Comparison of ENCODE assay signal across 8 cellular contexts in genomic region chr2:15940661-15941482, GRCh38. TPM values are rescaled to one million over a fixed set of nuclear protein-coding genes. Genes with fewer than 3 reads are reported as not detected.
DNase-seq lines count a peak whose midpoint lies in the region; ATAC-seq, FAIRE-seq and TF ChIP-seq lines count a peak whose summit lies in the region.

No MANE protein-coding gene starts in this region.

- peak overlapping the region; percentile 96 for H3K27ac Mint-ChIP-seq in glutamatergic neuron (ENCODE audit: unreplicated experiment)

- ATAC-seq in HG03469 (IDR thresholded peaks at IDR 0.05; ENCODE audit: unreplicated experiment) = no peak

- TF ChIP-seq POLR2A in GM12892 (IDR thresholded peaks at IDR 0.05; ENCODE audit: low read depth, low read length) (no peak), Peyer's patch (IDR thresholded peaks at IDR 0.05) (no peak)

- H3K36me3 Mint-ChIP-seq in glutamatergic neuron (ENCODE audit: unreplicated experiment) = peaks cover 6% of the 10 kb centered on the region

- TF ChIP-seq CTCF in Peyer's patch (IDR thresholded peaks at IDR 0.05) (no peak), glutamatergic neuron (IDR thresholded peaks at IDR 0.05; ENCODE audit: partially characterized antibody, unreplicated experiment) (no peak)

- no peaks in the 10 kb centered on the region for H3K36me3 ChIP-seq in Peyer's patch

- H3K27me3 ChIP-seq in Peyer's patch = peaks cover 0 to 5% of the 10 kb centered on the region in 2 donors

- H3K9me3 ChIP-seq in Peyer's patch = no peaks in the 10 kb centered on the region

- DNase-seq in GM12892 (ENCODE audit: insufficient read length) = peak; percentile 14
- DNase-seq in Peyer's patch = no peak
- DNase-seq in glutamatergic neuron = peak; percentile 60
- DNase-seq in pons (ENCODE audit: low spot score) = peak; percentile 15
- DNase-seq in retina = no peak
- DNase-seq in stimulated activated CD4-positive, alpha-beta T cell treated with anti-CD3 and anti-CD28 coated beads, Interleukin-4, amount 100 ng/mL, for 4 hours = no peak
- DNase-seq in Ammon's horn (ENCODE audit: low spot score) = no peak

- H3K4me1 ChIP-seq in Peyer's patch = peaks cover 0 to 47% (median 0%) of the 10 kb centered on the region in 4 donors

- peaks cover 18% of the 10 kb centered on the region for H3K27me3 Mint-ChIP-seq in glutamatergic neuron (ENCODE audit: unreplicated experiment)

- peaks cover 18% of the 10 kb centered on the region for H3K4me1 Mint-ChIP-seq in glutamatergic neuron (ENCODE audit: low read depth, unreplicated experiment)

- peaks cover 23% of the 10 kb centered on the region for H3K9me3 Mint-ChIP-seq in glutamatergic neuron (ENCODE audit: unreplicated experiment)

- peak overlapping the region; percentile 94 for H3K4me3 Mint-ChIP-seq in glutamatergic neuron (ENCODE audit: unreplicated experiment)

- FAIRE-seq in GM12892 (lab: Jason Lieb, UNC) = no peak

- H3K4me3 ChIP-seq in Peyer's patch = peak overlapping the region; percentile 22 to 60 (median 40)

- H3K27ac ChIP-seq in Peyer's patch = no peak overlapping the region

RNA-seq across cellular contexts. Expression of gene MYCN, which starts 0.5 kb away (rescaled TPM):
- not detected for polyA plus RNA-seq in GM12892 (2012; ENCODE audit: missing spikeins)
- total RNA-seq in Peyer's patch (1 to 10 TPM in 3 of 4 donors, under 1 TPM in 1; 0.94 to 5.0 (median 3.3) TPM), glutamatergic neuron (ENCODE audit: unreplicated experiment) (43.8 TPM)

Comparison
In these comparisons a context has a peak if more than half of its experiments do, and no peak if none do; other contexts are left out.
1. DNase-seq: peak in GM12892 (single experiment), glutamatergic neuron (single experiment) and pons (single experiment); none in Peyer's patch (0 of 3), retina (single experiment), stimulated activated CD4-positive, alpha-beta T cell treated with anti-CD3 and anti-CD28 coated beads, Interleukin-4, amount 100 ng/mL, for 4 hours (0 of 2) and Ammon's horn (single experiment).